1 cellular context compared by ENCODE assay signal in the genomic region with DNA sequence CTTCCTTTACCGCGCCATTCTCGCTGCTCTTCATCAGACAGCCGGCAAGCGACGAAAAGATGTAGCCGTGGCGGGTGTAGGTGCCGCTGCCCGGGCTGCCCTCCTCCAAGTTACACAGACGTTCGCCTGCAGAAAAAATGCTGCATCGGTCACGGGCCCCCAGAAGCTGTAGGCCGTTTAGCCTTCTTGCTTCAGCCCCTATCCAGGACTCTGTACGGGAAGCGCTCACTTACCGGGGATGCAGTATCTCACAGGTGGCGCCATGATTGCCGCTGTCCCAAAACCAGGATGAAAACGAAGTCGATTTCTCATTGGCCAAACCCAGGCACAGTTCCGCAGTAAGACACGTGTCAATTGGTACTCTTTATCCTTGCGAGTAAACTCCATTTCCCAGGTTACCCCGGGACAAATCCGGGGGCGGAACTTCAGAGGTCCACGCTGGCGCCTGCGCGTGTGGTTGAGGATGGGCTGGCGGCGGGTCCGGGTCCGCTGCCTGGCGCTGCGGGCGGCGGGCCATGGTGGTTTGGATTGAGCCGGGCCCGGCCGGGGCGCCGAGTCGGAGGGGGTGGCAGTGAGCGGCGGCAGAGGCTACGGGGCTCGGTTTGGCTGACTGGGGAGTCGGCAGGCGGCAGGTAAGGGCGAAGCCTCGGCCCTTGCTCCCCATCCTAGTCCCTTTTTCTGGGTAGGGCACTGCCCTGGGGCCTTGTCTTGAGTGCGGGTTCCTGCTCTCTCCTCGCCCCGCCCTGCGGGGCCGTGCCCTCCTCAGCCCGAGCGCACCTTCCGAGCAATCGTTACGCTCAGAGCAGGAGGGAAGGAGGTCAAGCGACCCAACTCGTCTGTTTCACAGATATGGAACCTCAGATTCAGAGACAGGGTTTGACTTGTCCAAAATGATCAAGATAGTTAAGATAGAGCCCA.
A peak's percentile ranks its signal among the peaks of the same experiment; 100 is the strongest.
TF ChIP-seq lines count a peak whose summit lies in the region.

A gene with protein sequence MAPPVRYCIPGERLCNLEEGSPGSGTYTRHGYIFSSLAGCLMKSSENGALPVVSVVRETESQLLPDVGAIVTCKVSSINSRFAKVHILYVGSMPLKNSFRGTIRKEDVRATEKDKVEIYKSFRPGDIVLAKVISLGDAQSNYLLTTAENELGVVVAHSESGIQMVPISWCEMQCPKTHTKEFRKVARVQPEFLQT (minus strand): TSS at position 285 of the 918 bp plus-strand sequence. CDS start 21 bp downstream, at position 264.
A gene (plus strand): TSS at position 454 of the 918 bp plus-strand sequence. CDS start 5,501 bp downstream, outside the sequence.

TF ChIP-seq in GM12878, 131 proteins besides CTCF, POLR2A, EP300 and RAD21 (continued from another document and continues in another):
- TF ChIP-seq, protein P1, sequence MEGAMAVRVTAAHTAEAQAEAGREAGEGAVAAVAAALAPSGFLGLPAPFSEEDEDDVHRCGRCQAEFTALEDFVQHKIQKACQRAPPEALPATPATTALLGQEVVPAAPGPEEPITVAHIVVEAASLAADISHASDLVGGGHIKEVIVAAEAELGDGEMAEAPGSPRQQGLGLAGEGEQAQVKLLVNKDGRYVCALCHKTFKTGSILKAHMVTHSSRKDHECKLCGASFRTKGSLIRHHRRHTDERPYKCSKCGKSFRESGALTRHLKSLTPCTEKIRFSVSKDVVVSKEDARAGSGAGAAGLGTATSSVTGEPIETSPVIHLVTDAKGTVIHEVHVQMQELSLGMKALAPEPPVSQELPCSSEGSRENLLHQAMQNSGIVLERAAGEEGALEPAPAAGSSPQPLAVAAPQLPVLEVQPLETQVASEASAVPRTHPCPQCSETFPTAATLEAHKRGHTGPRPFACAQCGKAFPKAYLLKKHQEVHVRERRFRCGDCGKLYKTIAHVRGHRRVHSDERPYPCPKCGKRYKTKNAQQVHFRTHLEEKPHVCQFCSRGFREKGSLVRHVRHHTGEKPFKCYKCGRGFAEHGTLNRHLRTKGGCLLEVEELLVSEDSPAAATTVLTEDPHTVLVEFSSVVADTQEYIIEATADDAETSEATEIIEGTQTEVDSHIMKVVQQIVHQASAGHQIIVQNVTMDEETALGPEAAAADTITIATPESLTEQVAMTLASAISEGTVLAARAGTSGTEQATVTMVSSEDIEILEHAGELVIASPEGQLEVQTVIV (IDR thresholded peaks at IDR 0.05; ENCODE audit: borderline replicate concordance, partially characterized antibody) = peak; percentile 44
- no peak for TF ChIP-seq JUND (IDR thresholded peaks at IDR 0.05; ENCODE audit: low read depth, low read length)
- TF ChIP-seq, protein P2, sequence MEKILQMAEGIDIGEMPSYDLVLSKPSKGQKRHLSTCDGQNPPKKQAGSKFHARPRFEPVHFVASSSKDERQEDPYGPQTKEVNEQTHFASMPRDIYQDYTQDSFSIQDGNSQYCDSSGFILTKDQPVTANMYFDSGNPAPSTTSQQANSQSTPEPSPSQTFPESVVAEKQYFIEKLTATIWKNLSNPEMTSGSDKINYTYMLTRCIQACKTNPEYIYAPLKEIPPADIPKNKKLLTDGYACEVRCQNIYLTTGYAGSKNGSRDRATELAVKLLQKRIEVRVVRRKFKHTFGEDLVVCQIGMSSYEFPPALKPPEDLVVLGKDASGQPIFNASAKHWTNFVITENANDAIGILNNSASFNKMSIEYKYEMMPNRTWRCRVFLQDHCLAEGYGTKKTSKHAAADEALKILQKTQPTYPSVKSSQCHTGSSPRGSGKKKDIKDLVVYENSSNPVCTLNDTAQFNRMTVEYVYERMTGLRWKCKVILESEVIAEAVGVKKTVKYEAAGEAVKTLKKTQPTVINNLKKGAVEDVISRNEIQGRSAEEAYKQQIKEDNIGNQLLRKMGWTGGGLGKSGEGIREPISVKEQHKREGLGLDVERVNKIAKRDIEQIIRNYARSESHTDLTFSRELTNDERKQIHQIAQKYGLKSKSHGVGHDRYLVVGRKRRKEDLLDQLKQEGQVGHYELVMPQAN (conservative IDR thresholded peaks at IDR 0.05) = peak; percentile 85
- peak; percentile 96 for TF ChIP-seq YY1 (IDR thresholded peaks at IDR 0.05; ENCODE audit: low read depth, low read length)
- TF ChIP-seq GABPA (IDR thresholded peaks at IDR 0.05; ENCODE audit: low read depth) = 0 out of 2 replicates have a peak, but pooled peaks have one; percentile 28
- no peak for TF ChIP-seq ETV6 (conservative IDR thresholded peaks at IDR 0.05 in 1 of 2, IDR thresholded peaks at IDR 0.05 in 1 of 2; ENCODE audit: borderline replicate concordance in 1 of 2, low read depth in 1 of 2)
- TF ChIP-seq TCF3 (IDR thresholded peaks at IDR 0.05; ENCODE audit: borderline replicate concordance, insufficient read depth, low read depth, low read length) = no peak
- TF ChIP-seq CHD2 (IDR thresholded peaks at IDR 0.05; ENCODE audit: borderline replicate concordance, low read depth, low read length) = peak; percentile 90; the same call in 1 of the 2 replicates
- TF ChIP-seq SP1 (IDR thresholded peaks at IDR 0.05; ENCODE audit: low read depth, low read length) = peak; percentile 95
- TF ChIP-seq IRF4 (IDR thresholded peaks at IDR 0.05; ENCODE audit: low read depth, low read length) = 0 out of 2 replicates have a peak, but pooled peaks have one; percentile 30
- TF ChIP-seq SUPT20H (IDR thresholded peaks at IDR 0.05; ENCODE audit: borderline replicate concordance, control insufficient read depth, low read depth, low read length) = no peak
- peak; percentile 43; the same call in 1 of the 2 replicates for TF ChIP-seq BACH1 (IDR thresholded peaks at IDR 0.05; ENCODE audit: borderline replicate concordance)
- TF ChIP-seq, protein P3, sequence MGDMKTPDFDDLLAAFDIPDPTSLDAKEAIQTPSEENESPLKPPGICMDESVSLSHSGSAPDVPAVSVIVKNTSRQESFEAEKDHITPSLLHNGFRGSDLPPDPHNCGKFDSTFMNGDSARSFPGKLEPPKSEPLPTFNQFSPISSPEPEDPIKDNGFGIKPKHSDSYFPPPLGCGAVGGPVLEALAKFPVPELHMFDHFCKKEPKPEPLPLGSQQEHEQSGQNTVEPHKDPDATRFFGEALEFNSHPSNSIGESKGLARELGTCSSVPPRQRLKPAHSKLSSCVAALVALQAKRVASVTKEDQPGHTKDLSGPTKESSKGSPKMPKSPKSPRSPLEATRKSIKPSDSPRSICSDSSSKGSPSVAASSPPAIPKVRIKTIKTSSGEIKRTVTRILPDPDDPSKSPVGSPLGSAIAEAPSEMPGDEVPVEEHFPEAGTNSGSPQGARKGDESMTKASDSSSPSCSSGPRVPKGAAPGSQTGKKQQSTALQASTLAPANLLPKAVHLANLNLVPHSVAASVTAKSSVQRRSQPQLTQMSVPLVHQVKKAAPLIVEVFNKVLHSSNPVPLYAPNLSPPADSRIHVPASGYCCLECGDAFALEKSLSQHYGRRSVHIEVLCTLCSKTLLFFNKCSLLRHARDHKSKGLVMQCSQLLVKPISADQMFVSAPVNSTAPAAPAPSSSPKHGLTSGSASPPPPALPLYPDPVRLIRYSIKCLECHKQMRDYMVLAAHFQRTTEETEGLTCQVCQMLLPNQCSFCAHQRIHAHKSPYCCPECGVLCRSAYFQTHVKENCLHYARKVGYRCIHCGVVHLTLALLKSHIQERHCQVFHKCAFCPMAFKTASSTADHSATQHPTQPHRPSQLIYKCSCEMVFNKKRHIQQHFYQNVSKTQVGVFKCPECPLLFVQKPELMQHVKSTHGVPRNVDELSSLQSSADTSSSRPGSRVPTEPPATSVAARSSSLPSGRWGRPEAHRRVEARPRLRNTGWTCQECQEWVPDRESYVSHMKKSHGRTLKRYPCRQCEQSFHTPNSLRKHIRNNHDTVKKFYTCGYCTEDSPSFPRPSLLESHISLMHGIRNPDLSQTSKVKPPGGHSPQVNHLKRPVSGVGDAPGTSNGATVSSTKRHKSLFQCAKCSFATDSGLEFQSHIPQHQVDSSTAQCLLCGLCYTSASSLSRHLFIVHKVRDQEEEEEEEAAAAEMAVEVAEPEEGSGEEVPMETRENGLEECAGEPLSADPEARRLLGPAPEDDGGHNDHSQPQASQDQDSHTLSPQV (IDR thresholded peaks at IDR 0.05) = no peak
- TF ChIP-seq SPI1 (IDR thresholded peaks at IDR 0.05; ENCODE audit: borderline replicate concordance, insufficient read depth, low read depth, low read length) = peak; percentile 49; the same call in 1 of the 2 replicates
- TF ChIP-seq GATAD2B (conservative IDR thresholded peaks at IDR 0.05; ENCODE audit: low read depth) = peak; percentile 68; the same call in 1 of the 2 replicates
- TF ChIP-seq, protein P4, sequence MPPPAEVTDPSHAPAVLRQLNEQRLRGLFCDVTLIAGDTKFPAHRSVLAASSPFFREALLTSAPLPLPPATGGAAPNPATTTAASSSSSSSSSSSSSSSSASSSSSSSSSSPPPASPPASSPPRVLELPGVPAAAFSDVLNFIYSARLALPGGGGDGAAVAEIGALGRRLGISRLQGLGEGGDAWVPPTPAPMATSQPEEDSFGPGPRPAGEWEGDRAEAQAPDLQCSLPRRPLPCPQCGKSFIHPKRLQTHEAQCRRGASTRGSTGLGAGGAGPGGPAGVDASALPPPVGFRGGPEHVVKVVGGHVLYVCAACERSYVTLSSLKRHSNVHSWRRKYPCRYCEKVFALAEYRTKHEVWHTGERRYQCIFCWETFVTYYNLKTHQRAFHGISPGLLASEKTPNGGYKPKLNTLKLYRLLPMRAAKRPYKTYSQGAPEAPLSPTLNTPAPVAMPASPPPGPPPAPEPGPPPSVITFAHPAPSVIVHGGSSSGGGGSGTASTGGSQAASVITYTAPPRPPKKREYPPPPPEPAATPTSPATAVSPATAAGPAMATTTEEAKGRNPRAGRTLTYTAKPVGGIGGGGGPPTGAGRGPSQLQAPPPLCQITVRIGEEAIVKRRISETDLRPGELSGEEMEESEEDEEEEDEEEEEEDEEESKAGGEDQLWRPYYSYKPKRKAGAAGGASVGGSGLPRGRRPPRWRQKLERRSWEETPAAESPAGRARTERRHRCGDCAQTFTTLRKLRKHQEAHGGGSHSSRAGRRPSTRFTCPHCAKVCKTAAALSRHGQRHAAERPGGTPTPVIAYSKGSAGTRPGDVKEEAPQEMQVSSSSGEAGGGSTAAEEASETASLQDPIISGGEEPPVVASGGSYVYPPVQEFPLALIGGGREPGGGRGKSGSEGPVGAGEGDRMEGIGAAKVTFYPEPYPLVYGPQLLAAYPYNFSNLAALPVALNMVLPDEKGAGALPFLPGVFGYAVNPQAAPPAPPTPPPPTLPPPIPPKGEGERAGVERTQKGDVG (CRISPR knock-in tag; IDR thresholded peaks at IDR 0.05) = no peak
- no peak for TF ChIP-seq SMC3 (IDR thresholded peaks at IDR 0.05; ENCODE audit: borderline replicate concordance, low read length)
- TF ChIP-seq EGR1 (IDR thresholded peaks at IDR 0.05; ENCODE audit: borderline replicate concordance in 1 of 2, low read depth in 2 of 2, low read length in 2 of 2) = peak in 1 of 2 experiments; percentile 99; a peak in 2 of 3 replicates
- TF ChIP-seq, protein P5, sequence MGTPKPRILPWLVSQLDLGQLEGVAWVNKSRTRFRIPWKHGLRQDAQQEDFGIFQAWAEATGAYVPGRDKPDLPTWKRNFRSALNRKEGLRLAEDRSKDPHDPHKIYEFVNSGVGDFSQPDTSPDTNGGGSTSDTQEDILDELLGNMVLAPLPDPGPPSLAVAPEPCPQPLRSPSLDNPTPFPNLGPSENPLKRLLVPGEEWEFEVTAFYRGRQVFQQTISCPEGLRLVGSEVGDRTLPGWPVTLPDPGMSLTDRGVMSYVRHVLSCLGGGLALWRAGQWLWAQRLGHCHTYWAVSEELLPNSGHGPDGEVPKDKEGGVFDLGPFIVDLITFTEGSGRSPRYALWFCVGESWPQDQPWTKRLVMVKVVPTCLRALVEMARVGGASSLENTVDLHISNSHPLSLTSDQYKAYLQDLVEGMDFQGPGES (IDR thresholded peaks at IDR 0.05) = peak; percentile 74; the same call in 1 of the 2 replicates
- TF ChIP-seq, protein P6, sequence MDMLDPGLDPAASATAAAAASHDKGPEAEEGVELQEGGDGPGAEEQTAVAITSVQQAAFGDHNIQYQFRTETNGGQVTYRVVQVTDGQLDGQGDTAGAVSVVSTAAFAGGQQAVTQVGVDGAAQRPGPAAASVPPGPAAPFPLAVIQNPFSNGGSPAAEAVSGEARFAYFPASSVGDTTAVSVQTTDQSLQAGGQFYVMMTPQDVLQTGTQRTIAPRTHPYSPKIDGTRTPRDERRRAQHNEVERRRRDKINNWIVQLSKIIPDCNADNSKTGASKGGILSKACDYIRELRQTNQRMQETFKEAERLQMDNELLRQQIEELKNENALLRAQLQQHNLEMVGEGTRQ (IDR thresholded peaks at IDR 0.05; ENCODE audit: borderline replicate concordance, low read depth, low read length) = peak; percentile 23; the same call in 1 of the 2 replicates
- TF ChIP-seq, protein P7, sequence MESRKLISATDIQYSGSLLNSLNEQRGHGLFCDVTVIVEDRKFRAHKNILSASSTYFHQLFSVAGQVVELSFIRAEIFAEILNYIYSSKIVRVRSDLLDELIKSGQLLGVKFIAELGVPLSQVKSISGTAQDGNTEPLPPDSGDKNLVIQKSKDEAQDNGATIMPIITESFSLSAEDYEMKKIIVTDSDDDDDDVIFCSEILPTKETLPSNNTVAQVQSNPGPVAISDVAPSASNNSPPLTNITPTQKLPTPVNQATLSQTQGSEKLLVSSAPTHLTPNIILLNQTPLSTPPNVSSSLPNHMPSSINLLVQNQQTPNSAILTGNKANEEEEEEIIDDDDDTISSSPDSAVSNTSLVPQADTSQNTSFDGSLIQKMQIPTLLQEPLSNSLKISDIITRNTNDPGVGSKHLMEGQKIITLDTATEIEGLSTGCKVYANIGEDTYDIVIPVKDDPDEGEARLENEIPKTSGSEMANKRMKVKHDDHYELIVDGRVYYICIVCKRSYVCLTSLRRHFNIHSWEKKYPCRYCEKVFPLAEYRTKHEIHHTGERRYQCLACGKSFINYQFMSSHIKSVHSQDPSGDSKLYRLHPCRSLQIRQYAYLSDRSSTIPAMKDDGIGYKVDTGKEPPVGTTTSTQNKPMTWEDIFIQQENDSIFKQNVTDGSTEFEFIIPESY (IDR thresholded peaks at IDR 0.05) = no peak
- peak; percentile 89 for TF ChIP-seq NRF1 (conservative IDR thresholded peaks at IDR 0.05; ENCODE audit: low read depth, low read length)
- TF ChIP-seq, protein P8, sequence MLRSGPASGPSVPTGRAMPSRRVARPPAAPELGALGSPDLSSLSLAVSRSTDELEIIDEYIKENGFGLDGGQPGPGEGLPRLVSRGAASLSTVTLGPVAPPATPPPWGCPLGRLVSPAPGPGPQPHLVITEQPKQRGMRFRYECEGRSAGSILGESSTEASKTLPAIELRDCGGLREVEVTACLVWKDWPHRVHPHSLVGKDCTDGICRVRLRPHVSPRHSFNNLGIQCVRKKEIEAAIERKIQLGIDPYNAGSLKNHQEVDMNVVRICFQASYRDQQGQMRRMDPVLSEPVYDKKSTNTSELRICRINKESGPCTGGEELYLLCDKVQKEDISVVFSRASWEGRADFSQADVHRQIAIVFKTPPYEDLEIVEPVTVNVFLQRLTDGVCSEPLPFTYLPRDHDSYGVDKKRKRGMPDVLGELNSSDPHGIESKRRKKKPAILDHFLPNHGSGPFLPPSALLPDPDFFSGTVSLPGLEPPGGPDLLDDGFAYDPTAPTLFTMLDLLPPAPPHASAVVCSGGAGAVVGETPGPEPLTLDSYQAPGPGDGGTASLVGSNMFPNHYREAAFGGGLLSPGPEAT (IDR thresholded peaks at IDR 0.05; ENCODE audit: low read depth) = peak; percentile 95
- peak; percentile 34; the same call in 1 of the 2 replicates for TF ChIP-seq NBN (IDR thresholded peaks at IDR 0.05)
